In genomic region chr6:152984387-152984872, GRCh38 we compare ENCODE assay signal across 1 cellular context.
TF ChIP-seq lines count a peak whose summit lies in the region.

No MANE protein-coding gene starts in this region.

TF ChIP-seq in SK-N-SH treated with all-trans-retinoic acid at 6 μM for 48 hours, 23 proteins besides CTCF, POLR2A, EP300 and RAD21 (continued from another document):
- TF ChIP-seq PATZ1 (CRISPR knock-in tag; IDR thresholded peaks at IDR 0.05; ENCODE audit: borderline replicate concordance) (no peak), ZNF70 (CRISPR knock-in tag; IDR thresholded peaks at IDR 0.05) (no peak), TCF4 (CRISPR knock-in tag; IDR thresholded peaks at IDR 0.05; ENCODE audit: borderline replicate concordance) (no peak), ISL1 (CRISPR knock-in tag; IDR thresholded peaks at IDR 0.05) (no peak), POU6F1 (CRISPR knock-in tag; IDR thresholded peaks at IDR 0.05; ENCODE audit: borderline replicate concordance, low read depth) (no peak)
